In the genomic region with DNA sequence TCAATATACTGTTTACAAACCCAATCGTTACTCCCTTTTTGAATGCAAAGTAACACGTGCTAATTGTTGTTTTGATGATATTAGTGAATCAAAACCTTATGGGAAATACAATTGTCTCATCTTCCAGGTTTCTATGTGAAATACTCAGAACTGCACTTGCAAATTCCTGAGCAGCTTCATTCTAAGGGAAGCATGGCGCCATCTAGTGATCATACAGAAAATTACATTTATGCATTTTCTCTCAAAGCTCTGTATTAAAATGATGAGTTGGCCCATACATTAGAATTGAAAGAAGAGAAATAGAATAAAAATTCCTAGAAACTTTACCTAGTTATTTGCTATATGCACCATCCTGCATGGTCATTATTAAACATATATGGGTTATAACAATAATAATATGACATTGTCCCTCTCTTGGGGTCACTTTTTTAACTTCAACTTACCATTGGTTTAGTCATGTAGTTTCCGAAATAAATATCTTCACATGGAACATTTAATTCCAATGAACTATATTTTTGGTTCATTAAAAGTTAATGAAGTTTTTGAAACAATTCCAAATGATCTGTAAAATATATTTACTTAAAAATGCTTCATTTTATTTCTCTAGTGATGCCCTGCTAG, we compare ENCODE assay signal across 1 cellular context.
TF ChIP-seq lines count a peak whose summit lies in the region.

No MANE protein-coding gene starts in this region.

TF ChIP-seq in GM23338, 12 proteins besides CTCF, POLR2A, EP300 and RAD21 (continued from another document):
- TF ChIP-seq, protein P1, sequence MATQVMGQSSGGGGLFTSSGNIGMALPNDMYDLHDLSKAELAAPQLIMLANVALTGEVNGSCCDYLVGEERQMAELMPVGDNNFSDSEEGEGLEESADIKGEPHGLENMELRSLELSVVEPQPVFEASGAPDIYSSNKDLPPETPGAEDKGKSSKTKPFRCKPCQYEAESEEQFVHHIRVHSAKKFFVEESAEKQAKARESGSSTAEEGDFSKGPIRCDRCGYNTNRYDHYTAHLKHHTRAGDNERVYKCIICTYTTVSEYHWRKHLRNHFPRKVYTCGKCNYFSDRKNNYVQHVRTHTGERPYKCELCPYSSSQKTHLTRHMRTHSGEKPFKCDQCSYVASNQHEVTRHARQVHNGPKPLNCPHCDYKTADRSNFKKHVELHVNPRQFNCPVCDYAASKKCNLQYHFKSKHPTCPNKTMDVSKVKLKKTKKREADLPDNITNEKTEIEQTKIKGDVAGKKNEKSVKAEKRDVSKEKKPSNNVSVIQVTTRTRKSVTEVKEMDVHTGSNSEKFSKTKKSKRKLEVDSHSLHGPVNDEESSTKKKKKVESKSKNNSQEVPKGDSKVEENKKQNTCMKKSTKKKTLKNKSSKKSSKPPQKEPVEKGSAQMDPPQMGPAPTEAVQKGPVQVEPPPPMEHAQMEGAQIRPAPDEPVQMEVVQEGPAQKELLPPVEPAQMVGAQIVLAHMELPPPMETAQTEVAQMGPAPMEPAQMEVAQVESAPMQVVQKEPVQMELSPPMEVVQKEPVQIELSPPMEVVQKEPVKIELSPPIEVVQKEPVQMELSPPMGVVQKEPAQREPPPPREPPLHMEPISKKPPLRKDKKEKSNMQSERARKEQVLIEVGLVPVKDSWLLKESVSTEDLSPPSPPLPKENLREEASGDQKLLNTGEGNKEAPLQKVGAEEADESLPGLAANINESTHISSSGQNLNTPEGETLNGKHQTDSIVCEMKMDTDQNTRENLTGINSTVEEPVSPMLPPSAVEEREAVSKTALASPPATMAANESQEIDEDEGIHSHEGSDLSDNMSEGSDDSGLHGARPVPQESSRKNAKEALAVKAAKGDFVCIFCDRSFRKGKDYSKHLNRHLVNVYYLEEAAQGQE (IDR thresholded peaks at IDR 0.05; ENCODE audit: unreplicated experiment): no peak
- TF ChIP-seq EZH2phosphoT487 (IDR thresholded peaks at IDR 0.05; ENCODE audit: unreplicated experiment) (no peak), ZNF331 (CRISPR knock-in tag; IDR thresholded peaks at IDR 0.05; ENCODE audit: low read depth) (no peak), STAT1 (IDR thresholded peaks at IDR 0.05; ENCODE audit: unreplicated experiment) (no peak), NANOG (IDR thresholded peaks at IDR 0.05; ENCODE audit: borderline replicate concordance) (no peak)
